In genomic region chr19:58581227-58582141, GRCh38 we compare ENCODE assay signal across 7 cellular contexts.
A peak's percentile ranks its signal among the peaks of the same experiment; 100 is the strongest.
DNase-seq lines count a peak whose midpoint lies in the region; ATAC-seq lines count a peak whose summit lies in the region.

No MANE protein-coding gene starts in this region.

- H3K36me3 ChIP-seq in NT2/D1 (ENCODE audit: insufficient read depth, insufficient read length, low read length) = peaks cover 33% of the 10 kb centered on the region

- H3K9me3 Mint-ChIP-seq in activated naive CD8-positive, alpha-beta T cell treated with anti-CD3 and anti-CD28 coated beads, Interleukin-2, amount 50 U/mL, for 24 hours = no peaks in the 10 kb centered on the region

- H3K4me3 ChIP-seq in NT2/D1 (ENCODE audit: insufficient read length, low read depth) = no peak overlapping the region
- no peak overlapping the region for H3K4me3 ChIP-seq in skeletal muscle cell (ENCODE audit: low read depth, low read length)

- H3K27me3 ChIP-seq in NT2/D1 (ENCODE audit: insufficient read depth, insufficient read length) = no peaks in the 10 kb centered on the region

- peaks cover 35% of the 10 kb centered on the region for H3K4me1 Mint-ChIP-seq in activated naive CD8-positive, alpha-beta T cell treated with anti-CD3 and anti-CD28 coated beads, Interleukin-2, amount 50 U/mL, for 24 hours

- H3K4me1 ChIP-seq in NT2/D1 (ENCODE audit: insufficient read depth, insufficient read length) = no peaks in the 10 kb centered on the region

- H3K4me3 Mint-ChIP-seq in activated naive CD8-positive, alpha-beta T cell treated with anti-CD3 and anti-CD28 coated beads, Interleukin-2, amount 50 U/mL, for 24 hours = no peak overlapping the region

- peak overlapping the region; percentile 34 for H3K9ac ChIP-seq in NT2/D1 (ENCODE audit: insufficient read length, low read depth)

- ATAC-seq in GM19463 (IDR thresholded peaks at IDR 0.05; ENCODE audit: unreplicated experiment) = peak; percentile 92
- peak; percentile 90 for ATAC-seq in activated naive CD8-positive, alpha-beta T cell treated with anti-CD3 and anti-CD28 coated beads, Interleukin-2, amount 50 U/mL, for 24 hours

- no peaks in the 10 kb centered on the region for H3K27me3 Mint-ChIP-seq in activated naive CD8-positive, alpha-beta T cell treated with anti-CD3 and anti-CD28 coated beads, Interleukin-2, amount 50 U/mL, for 24 hours

- no peaks in the 10 kb centered on the region for H3K9me3 ChIP-seq in NT2/D1 (ENCODE audit: insufficient read depth, low read length)

- H3K27ac Mint-ChIP-seq in activated naive CD8-positive, alpha-beta T cell treated with anti-CD3 and anti-CD28 coated beads, Interleukin-2, amount 50 U/mL, for 24 hours = peak overlapping the region; percentile 44

- DNase-seq in NT2/D1 (ENCODE audit: low read depth, low spot score) (peak; percentile 59), hepatic stellate cell (ENCODE audit: low spot score) (peak; percentile 82), skeletal muscle cell (ENCODE audit: low read depth) (peak; percentile 70), 8988T (no peak), NCI-H446 treated with DMSO at 0.1 percent for 48 hours (lab: John Stamatoyannopoulos, UW) (no peak)
- peak; percentile 92 for DNase-seq in activated naive CD8-positive, alpha-beta T cell treated with anti-CD3 and anti-CD28 coated beads, Interleukin-2, amount 50 U/mL, for 24 hours

- H3K36me3 Mint-ChIP-seq in activated naive CD8-positive, alpha-beta T cell treated with anti-CD3 and anti-CD28 coated beads, Interleukin-2, amount 50 U/mL, for 24 hours (ENCODE audit: low read depth) = peaks cover 14% of the 10 kb centered on the region

Comparison
In these comparisons a context has a peak if more than half of its experiments do, and no peak if none do; other contexts are left out.
1. DNase-seq: peak in NT2/D1 (single experiment), activated naive CD8-positive, alpha-beta T cell treated with anti-CD3 and anti-CD28 coated beads, Interleukin-2, amount 50 U/mL, for 24 hours (single experiment), hepatic stellate cell (single experiment) and skeletal muscle cell (single experiment); none in 8988T (single experiment) and NCI-H446 treated with DMSO at 0.1 percent for 48 hours (single experiment).